Comparison of ENCODE assay signal across 31 cellular contexts in the genomic region with DNA sequence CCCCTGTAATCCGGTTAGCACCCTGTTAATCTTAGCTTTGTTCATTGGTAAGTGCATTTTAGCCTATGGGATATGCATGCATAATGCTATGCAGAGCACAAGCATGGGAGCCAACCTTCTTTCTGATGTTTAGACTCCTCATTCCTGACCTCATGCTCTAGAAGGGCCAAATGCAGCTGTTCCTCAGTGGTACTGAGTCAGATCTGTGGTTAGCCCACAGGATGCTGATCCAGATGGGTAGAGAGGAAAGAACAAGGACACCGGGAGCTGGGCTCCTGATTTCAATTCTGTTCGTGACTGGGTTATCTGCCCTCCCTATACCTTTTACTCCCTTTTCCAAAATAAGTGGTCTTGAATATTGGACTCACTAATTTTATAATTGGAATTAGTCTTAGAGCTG. TPM values are rescaled to one million over a fixed set of nuclear protein-coding genes. Genes with fewer than 3 reads are reported as not detected.
DNase-seq lines count a peak whose midpoint lies in the region; ATAC-seq, FAIRE-seq and TF ChIP-seq lines count a peak whose summit lies in the region.
"Had no signal": no experiment of that assay in that cellular context is flagged by ENCODE, and none has a peak within 500 bp of the region (broad histone marks: within the 10 kb centered on the region; RNA-seq: fewer than 3 reads in every experiment).

No MANE protein-coding gene starts in this region.

- FAIRE-seq in pancreas (lab: Jason Lieb, UNC) = no peak
- FAIRE-seq: A204.1, GM12878, islet of Langerhans had no signal

- no peak for TF ChIP-seq POLR2A in esophagus muscularis mucosa (IDR thresholded peaks at IDR 0.05; ENCODE audit: low read depth)

- no peak overlapping the region for H3K4me3 Mint-ChIP-seq in neural progenitor cell
- H3K4me3 Mint-ChIP-seq: activated T-cell treated with anti-CD3 and anti-CD28 coated beads, Interleukin-2, amount 50 U/mL, for 4 hours; IgD-negative memory B cell; T-cell had no signal

- TF ChIP-seq EP300 in esophagus muscularis mucosa (IDR thresholded peaks at IDR 0.05) = no peak

- H3K27me3 ChIP-seq in esophagus muscularis mucosa = peaks cover 0 to 7% (median 0%) of the 10 kb centered on the region in 4 donors
- no peaks in the 10 kb centered on the region for H3K27me3 ChIP-seq in neural progenitor cell
- H3K27me3 ChIP-seq in pancreas = no peaks in the 10 kb centered on the region
- H3K27me3 ChIP-seq: BLaER1 treated with 17β-estradiol and CSF1 and Interleukin-3, amounts not matched to agents 10 nM and 100 nM; upper lobe of left lung had no signal

- no peaks in the 10 kb centered on the region for H4K20me1 ChIP-seq in neural progenitor cell (ENCODE audit: low read depth)
- H4K20me1 ChIP-seq: BLaER1 treated with 17β-estradiol and CSF1 and Interleukin-3, amounts not matched to agents 10 nM and 100 nM had no signal

- no peak for ATAC-seq in pancreas
- ATAC-seq in left cardiac atrium = no peak
- ATAC-seq: activated T-cell treated with anti-CD3 and anti-CD28 coated beads, Interleukin-2, amount 50 U/mL, for 4 hours; esophagus mucosa; GM12878; T-cell had no signal

- H3K4me1 Mint-ChIP-seq in neural progenitor cell = no peaks in the 10 kb centered on the region
- H3K4me1 Mint-ChIP-seq: IgD-negative memory B cell, T-cell had no signal

- peaks cover 12% of the 10 kb centered on the region for H3K27me3 Mint-ChIP-seq in neural progenitor cell (ENCODE audit: insufficient read depth, low read depth)
- H3K27me3 Mint-ChIP-seq: IgD-negative memory B cell, T-cell had no signal

- no peak overlapping the region for H3K4me3 ChIP-seq in esophagus muscularis mucosa
- no peak overlapping the region for H3K4me3 ChIP-seq in neural progenitor cell
- H3K4me3 ChIP-seq in pancreas = no peak overlapping the region
- H3K4me3 ChIP-seq: BLaER1 treated with 17β-estradiol and CSF1 and Interleukin-3, amounts not matched to agents 10 nM and 100 nM; coronary artery; GM12878; HAP-1; PC-9; skin epidermis; upper lobe of left lung had no signal

- peak overlapping the region; percentile 42 for H2AFZ ChIP-seq in neural progenitor cell (replicated peaks)
- H2AFZ ChIP-seq: PC-9 had no signal

- peak; percentile 63 for DNase-seq in AG20443 (ENCODE audit: low spot score)
- peak; percentile 72 for DNase-seq in NCI-H82 (lab: John Stamatoyannopoulos, UW)
- DNase-seq in esophagus muscularis mucosa (ENCODE audit: extremely low spot score) = peak; percentile 24
- DNase-seq in neural progenitor cell (ENCODE audit: low spot score) = no peak
- DNase-seq in NCI-H128 (lab: John Stamatoyannopoulos, UW; ENCODE audit: unreplicated experiment) = no peak
- DNase-seq in pancreas = no peak
- no peak for DNase-seq in NCI-H1105 treated with DMSO at 0.1 percent for 48 hours (lab: John Stamatoyannopoulos, UW)
- no peak for DNase-seq in left cardiac atrium
- DNase-seq: activated naive CD4-positive, alpha-beta T cell; activated T-cell treated with anti-CD3 and anti-CD28 coated beads, Interleukin-2, amount 50 U/mL, for 4 hours; COR-L47; DMS79; NCI-H1417; NCI-H510A; PC-9; SHP77 treated with DMSO at 0.1 percent for 48 hours; substantia nigra; T-cell; upper lobe of left lung had no signal

- no peaks in the 10 kb centered on the region for H3K79me2 ChIP-seq in neural progenitor cell (ENCODE audit: low read depth)

- TF ChIP-seq CTCF in esophagus muscularis mucosa (IDR thresholded peaks at IDR 0.05) (no peak), neural progenitor cell (IDR thresholded peaks at IDR 0.05) (no peak), pancreas (IDR thresholded peaks at IDR 0.05) (no peak)

- H3K9me3 ChIP-seq in esophagus muscularis mucosa = no peaks in the 10 kb centered on the region
- no peaks in the 10 kb centered on the region for H3K9me3 ChIP-seq in neural progenitor cell (ENCODE audit: low read depth)
- H3K9me3 ChIP-seq in pancreas = no peaks in the 10 kb centered on the region
- H3K9me3 ChIP-seq: BLaER1 treated with 17β-estradiol and CSF1 and Interleukin-3, amounts not matched to agents 10 nM and 100 nM; HAP-1; upper lobe of left lung had no signal

- no peaks in the 10 kb centered on the region for H3K9me3 Mint-ChIP-seq in neural progenitor cell
- H3K9me3 Mint-ChIP-seq: activated T-cell treated with anti-CD3 and anti-CD28 coated beads, Interleukin-2, amount 50 U/mL, for 4 hours; IgD-negative memory B cell; T-cell had no signal

- H3K36me3 Mint-ChIP-seq in neural progenitor cell = no peaks in the 10 kb centered on the region
- H3K36me3 Mint-ChIP-seq: IgD-negative memory B cell, T-cell had no signal

- H3K4me1 ChIP-seq in esophagus muscularis mucosa (no peaks in the 10 kb centered on the region), neural progenitor cell (peaks cover 13% of the 10 kb centered on the region), pancreas (no peaks in the 10 kb centered on the region)
- H3K4me1 ChIP-seq: HAP-1, upper lobe of left lung had no signal

- no peak overlapping the region for H3K27ac Mint-ChIP-seq in neural progenitor cell
- H3K27ac Mint-ChIP-seq: IgD-negative memory B cell, progenitor cell of endocrine pancreas, T-cell had no signal

- peak overlapping the region; percentile 35 for H3K4me2 ChIP-seq in neural progenitor cell
- H3K4me2 ChIP-seq: BLaER1 treated with 17β-estradiol and CSF1 and Interleukin-3, amounts not matched to agents 10 nM and 100 nM; PC-9 had no signal

- intact Hi-C loops in esophagus muscularis mucosa (cut with DNase I) = no loop called here
- intact Hi-C loops in pancreas (cut with DNase I) = no loop called here
- intact Hi-C loops in left cardiac atrium (cut with DNase I) = no loop called here

- 89% methylated on average over 3 of the region's 3 CpGs for WGBS in esophagus muscularis mucosa
- WGBS in pancreas, 2 donors = 64 to 71% methylated on average over 3 of the region's 3 CpGs

- H3K36me3 ChIP-seq in esophagus muscularis mucosa = no peaks in the 10 kb centered on the region
- no peaks in the 10 kb centered on the region for H3K36me3 ChIP-seq in neural progenitor cell
- no peaks in the 10 kb centered on the region for H3K36me3 ChIP-seq in pancreas
- H3K36me3 ChIP-seq: BLaER1 treated with 17β-estradiol and CSF1 and Interleukin-3, amounts not matched to agents 10 nM and 100 nM; HAP-1; upper lobe of left lung had no signal

- H3F3A ChIP-seq in neural progenitor cell (ENCODE audit: low read depth) = peaks cover 9% of the 10 kb centered on the region

- no peak overlapping the region for H3K27ac ChIP-seq in esophagus muscularis mucosa (replicated peaks in 1 of 4)
- no peak overlapping the region for H3K27ac ChIP-seq in neural progenitor cell
- H3K27ac ChIP-seq in pancreas = no peak overlapping the region
- H3K27ac ChIP-seq: BLaER1 treated with 17β-estradiol and CSF1 and Interleukin-3, amounts not matched to agents 10 nM and 100 nM; coronary artery; HL-60; PC-9; skin epidermis; upper lobe of left lung had no signal

- H3K9ac ChIP-seq in neural progenitor cell = no peak overlapping the region
- H3K9ac ChIP-seq: BLaER1 treated with 17β-estradiol and CSF1 and Interleukin-3, amounts not matched to agents 10 nM and 100 nM had no signal

RNA-seq across cellular contexts. Expression of gene C10orf90, which starts 31.7 kb away (rescaled TPM):
- under 1 TPM in 1 of 4 donors, not detected in 3; 0.06 TPM for total RNA-seq in esophagus muscularis mucosa
- total RNA-seq in neural progenitor cell (ENCODE audit: low replicate concordance) = not detected in 2 replicates
- under 1 TPM in 3 of 6 donors, not detected in 3; 0.32 to 0.64 (median 0.47) TPM for total RNA-seq in pancreas
- polyA plus RNA-seq in pancreas = not detected
- total RNA-seq in left cardiac atrium = under 1 TPM; 0.15 to 0.31 TPM
- total RNA-seq: activated CD8-positive, alpha-beta memory T cell treated with anti-CD3 and anti-CD28 coated beads for 36 hours; activated T-cell treated with anti-CD3 and anti-CD28 coated beads, Interleukin-2, amount 50 U/mL, for 4 hours; GM12878; progenitor cell of endocrine pancreas; T-cell had no signal
- polyA plus RNA-seq: IgD-negative memory B cell had no signal

Comparison
In these comparisons a context has a peak if more than half of its experiments do, and no peak if none do; other contexts are left out.
1. DNase-seq: peak in AG20443 (single experiment), NCI-H82 (single experiment) and esophagus muscularis mucosa (single experiment); none in neural progenitor cell (single experiment), NCI-H128 (single experiment), pancreas (0 of 6), NCI-H1105 treated with DMSO at 0.1 percent for 48 hours (single experiment) and left cardiac atrium (single experiment).